Comparison of ENCODE assay signal across 17 cellular contexts in genomic region chr17:32917081-32917480, GRCh38.
"Had no signal": no experiment of that assay in that cellular context is flagged by ENCODE, and none has a peak within 500 bp of the region (broad histone marks: within the 10 kb centered on the region; RNA-seq: fewer than 3 reads in every experiment).

No MANE protein-coding gene starts in this region.

- H3K4me3 ChIP-seq: adrenal gland, sigmoid colon, smooth muscle cell, tibial artery had no signal

- H3K27me3 ChIP-seq: adrenal gland, sigmoid colon, tibial artery had no signal

- ATAC-seq: esophagus mucosa, T-cell had no signal

- H3K27ac ChIP-seq: adrenal gland, sigmoid colon, tibial artery, VCaP had no signal

- DNase-seq: activated CD4-positive, CD25-positive, alpha-beta regulatory T cell treated with anti-CD3 and anti-CD28 coated beads, Interleukin-2, amount 50 U/mL, for 72 hours; activated naive CD4-positive, alpha-beta T cell; adrenal gland; central memory CD4-positive, alpha-beta T cell; effector memory CD4-positive, alpha-beta T cell; hippocampal formation; nephron progenitor cell; sigmoid colon; stimulated activated CD4-positive, alpha-beta T cell treated with anti-CD3 and anti-CD28 coated beads, Interleukin-2, amount 100 ng/mL, for 48 hours; T-cell; tibial artery had no signal

- H3K4me2 ChIP-seq: smooth muscle cell had no signal

- H3K4me1 Mint-ChIP-seq: memory B cell, T-cell had no signal

- H3K27ac Mint-ChIP-seq: activated naive CD8-positive, alpha-beta T cell; memory B cell; stimulated activated naive CD8-positive, alpha-beta T cell treated with anti-CD3 and anti-CD28 coated beads, Interleukin-15, Interleukin-2, amounts not matched to agents 100 ng/mL and 50 ng/mL, for 24 hours; T-cell had no signal

- H3K27me3 Mint-ChIP-seq: activated naive CD8-positive, alpha-beta T cell; memory B cell had no signal

- H3K9me3 ChIP-seq: adrenal gland, sigmoid colon, tibial artery had no signal

- H3K36me3 Mint-ChIP-seq: activated naive CD8-positive, alpha-beta T cell; memory B cell; T-cell had no signal

- H3K9me3 Mint-ChIP-seq: stimulated activated naive CD8-positive, alpha-beta T cell treated with anti-CD3 and anti-CD28 coated beads, Interleukin-15, Interleukin-2, amounts not matched to agents 100 ng/mL and 50 ng/mL, for 24 hours; T-cell had no signal

- H3K36me3 ChIP-seq: adrenal gland, sigmoid colon, tibial artery had no signal

- H3K4me3 Mint-ChIP-seq: activated naive CD8-positive, alpha-beta T cell; memory B cell; nephron progenitor cell; stimulated activated naive CD8-positive, alpha-beta T cell treated with anti-CD3 and anti-CD28 coated beads, Interleukin-15, Interleukin-2, amounts not matched to agents 100 ng/mL and 50 ng/mL, for 24 hours; T-cell had no signal
